9 cellular contexts compared by ENCODE assay signal in genomic region chr2:854460-854859, GRCh38.
DNase-seq lines count a peak whose midpoint lies in the region; ATAC-seq and TF ChIP-seq lines count a peak whose summit lies in the region.
"Had no signal": no experiment of that assay in that cellular context is flagged by ENCODE, and none has a peak within 500 bp of the region (broad histone marks: within the 10 kb centered on the region; RNA-seq: fewer than 3 reads in every experiment).

No MANE protein-coding gene starts in this region.

- H4K5ac ChIP-seq in H9 (ENCODE audit: insufficient read length, low read depth, low read length) = no peak overlapping the region

- no peak overlapping the region for H3K56ac ChIP-seq in H9 (ENCODE audit: insufficient read length, low read depth, low read length)

- peaks cover 6 to 8% of the 10 kb centered on the region in 2 experiments for H3K4me1 Mint-ChIP-seq in H9

- no peaks in the 10 kb centered on the region for H3K79me2 ChIP-seq in H9 (ENCODE audit: insufficient read depth, low read length)
- H3K79me2 ChIP-seq in parathyroid adenoma = no peaks in the 10 kb centered on the region

- no peak overlapping the region for H3K4me3 ChIP-seq in Peyer's patch
- no peak overlapping the region for H3K4me3 ChIP-seq in parathyroid adenoma (ENCODE audit: low read depth, low read length)

- H3K27me3 ChIP-seq in H9 (ENCODE audit: insufficient read depth, low read length) (no peaks in the 10 kb centered on the region), Peyer's patch (no peaks in the 10 kb centered on the region), parathyroid adenoma (ENCODE audit: control insufficient read depth, insufficient read depth, low read length) (no peaks in the 10 kb centered on the region)

- H3K4me1 ChIP-seq in H9 (ENCODE audit: insufficient read depth, low read length) (no peaks in the 10 kb centered on the region), Peyer's patch (no peaks in the 10 kb centered on the region), parathyroid adenoma (no peaks in the 10 kb centered on the region)

- H2BK12ac ChIP-seq in H9 (ENCODE audit: insufficient read length, low read depth, low read length) = no peak overlapping the region

- peak; percentile 89 for TF ChIP-seq CTCF in H9 (conservative IDR thresholded peaks at IDR 0.05)
- TF ChIP-seq CTCF in Peyer's patch (IDR thresholded peaks at IDR 0.05) = peak in 4 of 6 experiments; percentile 8 to 33 (median 28)
- TF ChIP-seq CTCF in parathyroid adenoma (IDR thresholded peaks at IDR 0.05) = peak; percentile 70

- no peak overlapping the region for H3K23ac ChIP-seq in H9 (ENCODE audit: insufficient read length, low read depth, low read length)

- ATAC-seq in GM21619 (IDR thresholded peaks at IDR 0.05; ENCODE audit: unreplicated experiment) = no peak

- WGBS in H9 (ENCODE audit: extremely low coverage, insufficient read length, low lambda C conversion rate) = no CpG with 5 or more reads among the region's 3 CpGs

- H3K36me3 ChIP-seq in Peyer's patch = no peaks in the 10 kb centered on the region
- no peaks in the 10 kb centered on the region for H3K36me3 ChIP-seq in parathyroid adenoma (ENCODE audit: control insufficient read depth, insufficient read depth, low read length)

- H2AK5ac ChIP-seq in H9 (ENCODE audit: insufficient read length, low read length) = no peak overlapping the region

- H2AFZ ChIP-seq in H9 (ENCODE audit: low read length) (no peak overlapping the region), parathyroid adenoma (no peak overlapping the region)

- no peaks in the 10 kb centered on the region for H3K23me2 ChIP-seq in H9 (ENCODE audit: insufficient read length, low read depth, low read length, poor library complexity, severe bottlenecking)

- peaks cover 2% of the 10 kb centered on the region for H4K20me1 ChIP-seq in H9 (ENCODE audit: control insufficient read depth, insufficient read depth, insufficient read length)

- H3K79me1 ChIP-seq in H9 (ENCODE audit: insufficient read depth, low read depth, low read length, poor library complexity, severe bottlenecking) = no peaks in the 10 kb centered on the region

- no peak overlapping the region for H3T11ph ChIP-seq in H9 (ENCODE audit: low read length)

- no peak overlapping the region for H2BK20ac ChIP-seq in H9 (ENCODE audit: low read depth, low read length, poor library complexity, severe bottlenecking)

- no peak overlapping the region for H3K4me2 ChIP-seq in H9 (ENCODE audit: insufficient read depth, insufficient read length, low read length)
- H3K4me2 ChIP-seq in parathyroid adenoma (ENCODE audit: low read length) = no peak overlapping the region

- H3K27me3 Mint-ChIP-seq in H9 (ENCODE audit: low read depth) = peaks cover 11% of the 10 kb centered on the region

- H3K4me3 Mint-ChIP-seq in H9 = no peak overlapping the region

- H3K36me3 Mint-ChIP-seq in H9 (ENCODE audit: insufficient read depth in 1 of 3, low read depth in 3 of 3) = 0 out of 7 replicates have a peak, but pooled peaks cover 0 to 4% (median 0%) of the 10 kb centered on the region in 3 experiments

- H3K27ac ChIP-seq in H9 (ENCODE audit: insufficient read length, low read depth, low read length) (no peak overlapping the region), Peyer's patch (no peak overlapping the region), parathyroid adenoma (no peak overlapping the region)

- no peak overlapping the region for H4K91ac ChIP-seq in H9 (ENCODE audit: insufficient read length, low read depth, low read length)

- H3K4ac ChIP-seq in H9 (ENCODE audit: low read depth, low read length) = no peak overlapping the region

- H3K18ac ChIP-seq in H9 (ENCODE audit: insufficient read length, low read depth, low read length) = no peak overlapping the region

- DNase-seq in EH (ENCODE audit: low read depth) (peak; percentile 19), H9 (peak; percentile 77), Peyer's patch (peak in 1 of 3 donors; percentile 60), erythroblast (lab: John Stamatoyannopoulos, UW) (peak; percentile 31 to 54), foreskin melanocyte (no peak), NCI-H1436 (lab: John Stamatoyannopoulos, UW) (no peak)

- H2BK120ac ChIP-seq in H9 (ENCODE audit: low read depth, low read length, poor library complexity, severe bottlenecking) = no peak overlapping the region

- H2BK5ac ChIP-seq in H9 (ENCODE audit: insufficient read length, low read length) = no peak overlapping the region

- TF ChIP-seq POLR2A in Peyer's patch (IDR thresholded peaks at IDR 0.05) (no peak), erythroblast (IDR thresholded peaks at IDR 0.05; ENCODE audit: low read length) (no peak)

- H3K9me3 ChIP-seq in H9 (ENCODE audit: control insufficient read depth, low read depth, low read length) (no peaks in the 10 kb centered on the region), Peyer's patch (no peaks in the 10 kb centered on the region), parathyroid adenoma (ENCODE audit: control insufficient read depth, low read length) (no peaks in the 10 kb centered on the region)

- no peak overlapping the region for H3K14ac ChIP-seq in H9 (ENCODE audit: insufficient read depth, low read length)

- H2BK15ac ChIP-seq in H9 (ENCODE audit: low read depth, low read length) = no peak overlapping the region

- H3K9ac ChIP-seq in H9 (ENCODE audit: extremely low read depth, insufficient read length, low read length) (no peak overlapping the region), parathyroid adenoma (no peak overlapping the region)

- no peak overlapping the region for H4K8ac ChIP-seq in H9 (replicated peaks; ENCODE audit: insufficient read length, low read depth, low read length)

- no peaks in the 10 kb centered on the region; a peak in 1 of 5 replicates for H3K9me3 Mint-ChIP-seq in H9

- H3K27ac Mint-ChIP-seq in H9 = no peak overlapping the region
- H3K27ac Mint-ChIP-seq: T-helper 1 cell treated with Interleukin-12 subunit alpha and Interleukin-12 subunit beta and Interleukin-4 antibody, amounts not matched to agents 30 μg/mL and 1 μg/mL, for 36 hours had no signal

Comparison
In these comparisons a context has a peak if more than half of its experiments do, and no peak if none do; other contexts are left out.
1. DNase-seq: peak in EH (single experiment), H9 (single experiment) and erythroblast (2 of 2); none in foreskin melanocyte (single experiment) and NCI-H1436 (single experiment).
2. CTCF ChIP-seq: peak in every context shown above with its lines; median percentile 89 in H9; 70 in parathyroid adenoma; 28 in Peyer's patch.